Comparison of ENCODE assay signal across 33 cellular contexts in the genomic region with DNA sequence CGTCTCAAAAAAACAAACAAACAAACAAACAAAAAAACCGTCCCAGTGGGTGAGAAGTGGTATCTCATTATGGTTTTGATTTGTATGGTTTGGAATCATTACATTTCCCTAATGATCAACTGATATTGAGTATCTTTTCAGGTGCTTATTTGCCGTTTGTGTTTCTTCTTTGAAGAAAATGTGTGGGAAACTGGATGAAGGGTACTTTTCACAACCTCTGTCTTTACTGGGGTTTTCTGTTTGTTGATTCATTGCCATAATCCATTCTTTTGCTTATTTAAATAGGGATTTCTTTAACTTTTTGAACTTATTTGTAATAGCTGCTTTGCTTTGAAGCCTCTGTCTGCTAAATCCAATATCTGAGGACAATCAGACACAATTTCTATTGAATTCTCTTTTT.
"Had no signal": no experiment of that assay in that cellular context is flagged by ENCODE, and none has a peak within 500 bp of the region (broad histone marks: within the 10 kb centered on the region; RNA-seq: fewer than 3 reads in every experiment).

No MANE protein-coding gene starts in this region.

- H3K4me1 ChIP-seq: right lobe of liver, thyroid gland had no signal

- ATAC-seq: activated CD4-positive, CD25-positive, alpha-beta regulatory T cell treated with anti-CD3 and anti-CD28 coated beads, Interleukin-2, amount 50 U/mL, for 24 hours; heart right ventricle; right lobe of liver; stimulated activated memory B cell treated with anti-CD40 and anti-IgM and Interleukin-4, amounts not matched to agents 10 μg/mL and 1 μg/mL and 100 μg/mL, for 72 hours; stimulated activated naive CD8-positive, alpha-beta T cell treated with anti-CD3 and anti-CD28 coated beads, Interleukin-15, amount 100 ng/mL, for 72 hours; T-helper 17 cell had no signal

- H3K27me3 ChIP-seq: adrenal gland, brain microvascular endothelial cell, dorsolateral prefrontal cortex, heart right ventricle, ovary, right lobe of liver, thyroid gland, upper lobe of left lung had no signal

- H3K36me3 ChIP-seq: adrenal gland, brain microvascular endothelial cell, heart right ventricle, left ventricle myocardium inferior, ovary, right lobe of liver, thyroid gland, upper lobe of left lung, WERI-Rb-1 had no signal

- H3K27ac ChIP-seq: adrenal gland, brain microvascular endothelial cell, coronary artery, heart right ventricle, left ventricle myocardium inferior, ovary, right lobe of liver, thyroid gland, WERI-Rb-1 had no signal

- DNase-seq: activated CD4-positive, alpha-beta memory T cell treated with anti-CD3 and anti-CD28 coated beads for 36 hours; activated CD4-positive, alpha-beta T cell treated with anti-CD3 and anti-CD28 coated beads, Interleukin-2, amount 10 ng/mL, durations not matched to agents 24 days and 14 days; activated CD8-positive, alpha-beta memory T cell treated with anti-CD3 and anti-CD28 coated beads, Interleukin-2, amount 50 U/mL, for 4 hours; activated effector memory CD4-positive, alpha-beta T cell treated with anti-CD3 and anti-CD28 coated beads, Interleukin-2, amount 50 U/mL, for 16 hours; activated naive CD4-positive, alpha-beta T cell treated with anti-CD3 and anti-CD28 coated beads for 36 hours; activated naive CD8-positive, alpha-beta T cell treated with anti-CD3 and anti-CD28 coated beads for 36 hours; activated T-cell treated with anti-CD3 and anti-CD28 coated beads, Interleukin-2, amount 50 U/mL, for 1 hour; adrenal gland; aorta; effector memory CD4-positive, alpha-beta T cell; erythroblast; foreskin melanocyte; heart right ventricle; left ventricle myocardium inferior; nephron progenitor cell; ovary; right lobe of liver; small intestine; stimulated activated CD4-positive, alpha-beta T cell treated with anti-CD3 and anti-CD28 coated beads, Interleukin-1b, Interleukin-23, amount 100 ng/mL, for 48 hours; stimulated activated CD4-positive, alpha-beta T cell treated with anti-CD3 and anti-CD28 coated beads, Interleukin-4, amount 100 ng/mL, for 4 hours; stimulated activated CD8-positive, alpha-beta memory T cell treated with anti-CD3 and anti-CD28 coated beads, Interleukin-4, amount 100 ng/mL, for 48 hours; stimulated activated naive CD8-positive, alpha-beta T cell treated with anti-CD3 and anti-CD28 coated beads, Interleukin-15, amount 100 ng/mL, for 72 hours; substantia nigra; T-helper 17 cell; thyroid gland; upper lobe of left lung; WERI-Rb-1 had no signal

- H3K9me3 ChIP-seq: adrenal gland, right lobe of liver, thyroid gland, upper lobe of left lung had no signal

- H3K4me3 ChIP-seq: adrenal gland, coronary artery, dorsolateral prefrontal cortex, heart right ventricle, left ventricle myocardium inferior, lung, ovary, right lobe of liver, thyroid gland, upper lobe of left lung had no signal
